In the genomic region with DNA sequence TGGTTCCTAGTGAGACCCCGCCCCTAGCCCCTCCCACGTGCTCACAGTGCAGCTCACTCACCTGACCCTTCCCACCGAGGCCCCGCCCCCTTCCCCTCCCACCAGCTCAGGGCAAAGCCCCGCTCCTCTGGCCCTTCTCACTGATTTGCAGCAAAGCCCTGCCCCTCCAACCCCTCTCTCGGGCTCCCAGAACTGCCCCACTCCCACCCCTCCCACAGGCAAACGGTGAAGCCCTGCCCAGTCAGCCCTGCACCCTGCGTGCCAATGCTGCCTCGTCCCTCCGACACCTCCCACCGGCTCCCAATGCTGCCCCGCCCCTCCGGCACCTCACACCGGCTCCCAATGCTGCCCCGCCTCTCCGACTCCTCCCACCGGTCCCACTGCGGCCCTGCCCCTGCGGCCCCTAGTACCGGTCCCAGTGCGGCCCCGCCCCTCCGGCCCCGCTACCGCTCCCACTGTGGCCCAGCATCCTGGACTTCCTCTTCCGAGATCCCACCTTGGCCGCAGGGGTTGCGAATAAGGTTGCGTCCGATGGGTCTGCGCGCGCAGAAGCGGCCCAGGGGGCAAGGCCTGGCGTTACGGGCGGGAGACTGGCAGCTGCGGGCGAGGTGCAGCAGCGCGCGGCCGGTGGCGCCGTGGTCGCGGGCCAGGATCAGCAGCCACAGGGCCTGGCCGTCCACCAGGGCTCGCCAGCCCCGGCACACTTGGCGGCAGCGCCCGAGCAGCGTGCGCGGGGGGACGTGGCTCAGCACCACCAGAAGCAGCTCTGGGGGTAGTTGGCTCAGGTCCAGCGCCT, we compare ENCODE assay signal across 1 cellular context.
A peak's percentile ranks its signal among the peaks of the same experiment; 100 is the strongest.
TF ChIP-seq lines count a peak whose summit lies in the region.

No MANE protein-coding gene starts in this region.

TF ChIP-seq in HEK293, 187 proteins besides CTCF, POLR2A, EP300 and RAD21 (continued from another document):
- TF ChIP-seq, protein P1, sequence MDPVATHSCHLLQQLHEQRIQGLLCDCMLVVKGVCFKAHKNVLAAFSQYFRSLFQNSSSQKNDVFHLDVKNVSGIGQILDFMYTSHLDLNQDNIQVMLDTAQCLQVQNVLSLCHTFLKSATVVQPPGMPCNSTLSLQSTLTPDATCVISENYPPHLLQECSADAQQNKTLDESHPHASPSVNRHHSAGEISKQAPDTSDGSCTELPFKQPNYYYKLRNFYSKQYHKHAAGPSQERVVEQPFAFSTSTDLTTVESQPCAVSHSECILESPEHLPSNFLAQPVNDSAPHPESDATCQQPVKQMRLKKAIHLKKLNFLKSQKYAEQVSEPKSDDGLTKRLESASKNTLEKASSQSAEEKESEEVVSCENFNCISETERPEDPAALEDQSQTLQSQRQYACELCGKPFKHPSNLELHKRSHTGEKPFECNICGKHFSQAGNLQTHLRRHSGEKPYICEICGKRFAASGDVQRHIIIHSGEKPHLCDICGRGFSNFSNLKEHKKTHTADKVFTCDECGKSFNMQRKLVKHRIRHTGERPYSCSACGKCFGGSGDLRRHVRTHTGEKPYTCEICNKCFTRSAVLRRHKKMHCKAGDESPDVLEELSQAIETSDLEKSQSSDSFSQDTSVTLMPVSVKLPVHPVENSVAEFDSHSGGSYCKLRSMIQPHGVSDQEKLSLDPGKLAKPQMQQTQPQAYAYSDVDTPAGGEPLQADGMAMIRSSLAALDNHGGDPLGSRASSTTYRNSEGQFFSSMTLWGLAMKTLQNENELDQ (tag by site-specific recombination; IDR thresholded peaks at IDR 0.05; ENCODE audit: low read depth), result no peak
- TF ChIP-seq MZF1 (tag by site-specific recombination; IDR thresholded peaks at IDR 0.05; ENCODE audit: borderline replicate concordance) (peak; percentile 74; the same call in 1 of the 2 replicates), ZNF629 (tag by site-specific recombination; IDR thresholded peaks at IDR 0.05) (peak; percentile 50; the same call in 1 of the 2 replicates)
- TF ChIP-seq, protein P2, sequence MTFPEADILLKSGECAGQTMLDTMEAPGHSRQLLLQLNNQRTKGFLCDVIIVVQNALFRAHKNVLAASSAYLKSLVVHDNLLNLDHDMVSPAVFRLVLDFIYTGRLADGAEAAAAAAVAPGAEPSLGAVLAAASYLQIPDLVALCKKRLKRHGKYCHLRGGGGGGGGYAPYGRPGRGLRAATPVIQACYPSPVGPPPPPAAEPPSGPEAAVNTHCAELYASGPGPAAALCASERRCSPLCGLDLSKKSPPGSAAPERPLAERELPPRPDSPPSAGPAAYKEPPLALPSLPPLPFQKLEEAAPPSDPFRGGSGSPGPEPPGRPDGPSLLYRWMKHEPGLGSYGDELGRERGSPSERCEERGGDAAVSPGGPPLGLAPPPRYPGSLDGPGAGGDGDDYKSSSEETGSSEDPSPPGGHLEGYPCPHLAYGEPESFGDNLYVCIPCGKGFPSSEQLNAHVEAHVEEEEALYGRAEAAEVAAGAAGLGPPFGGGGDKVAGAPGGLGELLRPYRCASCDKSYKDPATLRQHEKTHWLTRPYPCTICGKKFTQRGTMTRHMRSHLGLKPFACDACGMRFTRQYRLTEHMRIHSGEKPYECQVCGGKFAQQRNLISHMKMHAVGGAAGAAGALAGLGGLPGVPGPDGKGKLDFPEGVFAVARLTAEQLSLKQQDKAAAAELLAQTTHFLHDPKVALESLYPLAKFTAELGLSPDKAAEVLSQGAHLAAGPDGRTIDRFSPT (tag by site-specific recombination; IDR thresholded peaks at IDR 0.05), result peak; percentile 73
